ENCODE assay signal across 25 cellular contexts in genomic region chr21:37017951-37018679, GRCh38. TPM values are rescaled to one million over a fixed set of nuclear protein-coding genes. Genes with fewer than 3 reads are reported as not detected.
"Had no signal": no experiment of that assay in that cellular context is flagged by ENCODE, and none has a peak within 500 bp of the region (broad histone marks: within the 10 kb centered on the region; RNA-seq: fewer than 3 reads in every experiment).

No MANE protein-coding gene starts in this region.

- H3K9ac ChIP-seq: KMS-11 had no signal

- H3K4me2 ChIP-seq: KMS-11 had no signal

- H3K27ac ChIP-seq: KMS-11, RWPE1, SJCRH30 had no signal

- H3K4me3 ChIP-seq: SJCRH30 had no signal

- H3K9me3 ChIP-seq: SJCRH30 had no signal

- H3K36me3 ChIP-seq: SJCRH30 had no signal

- H3K27me3 ChIP-seq: SJCRH30 had no signal

- DNase-seq: IMR-90, Kasumi-1, MM.1S, NCI-H1092 treated with DMSO at 0.1 percent for 48 hours, NCI-H1436, NCI-H187, NCI-H2029, NCI-H2081 treated with DMSO at 0.1 percent for 48 hours, NCI-H2171, NCI-H226, NCI-H446, NCI-H510A, NCI-H524 treated with DMSO at 0.1 percent for 48 hours, NCI-H69, NCI-H774, PC-3, SHP77 treated with DMSO at 0.1 percent for 48 hours, SJCRH30 had no signal

- ATAC-seq: HepG2, Panc1, PC-3, SK-N-SH treated with all-trans-retinoic acid at 6 μM for 48 hours had no signal

- H3K4me1 ChIP-seq: SJCRH30 had no signal

RNA-seq across cellular contexts. Expression of gene RIPPLY3, which starts 11.6 kb away (rescaled TPM):
- total RNA-seq: HT1080, IMR-90, OCI-LY7, SJCRH30 had no signal
